Comparison of ENCODE assay signal across 16 cellular contexts in genomic region chr2:177740718-177741117, GRCh38.
"Had no signal": no experiment of that assay in that cellular context is flagged by ENCODE, and none has a peak within 500 bp of the region (broad histone marks: within the 10 kb centered on the region; RNA-seq: fewer than 3 reads in every experiment).

No MANE protein-coding gene starts in this region.

- H3K27me3 ChIP-seq: body of pancreas, suprapubic skin, upper lobe of left lung had no signal

- DNase-seq: activated naive CD4-positive, alpha-beta T cell treated with anti-CD3 and anti-CD28 coated beads, Interleukin-2, amount 50 U/mL, for 16 hours; activated T-cell treated with anti-CD3 and anti-CD28 coated beads, Interleukin-2, amount 50 U/mL, for 1 hour; amniotic stem cell; body of pancreas; central memory CD4-positive, alpha-beta T cell; effector CD4-positive, alpha-beta T cell; foreskin fibroblast; nephron progenitor cell; stimulated activated CD4-positive, alpha-beta T cell treated with anti-CD3 and anti-CD28 coated beads, Interleukin-12 subunit alpha, Interleukin-12 subunit beta, amount 100 ng/mL, for 4 hours; stimulated activated naive CD8-positive, alpha-beta T cell treated with anti-CD3 and anti-CD28 coated beads, Interleukin-15, Interleukin-2, amounts not matched to agents 100 U/mL and 50 U/mL, for 24 hours; T-helper 2 cell; upper lobe of left lung had no signal

- H3K36me3 Mint-ChIP-seq: memory B cell had no signal

- H3K4me3 ChIP-seq: body of pancreas, coronary artery, suprapubic skin, upper lobe of left lung had no signal

- H3K4me3 Mint-ChIP-seq: memory B cell, nephron progenitor cell had no signal

- H3K27ac ChIP-seq: body of pancreas, coronary artery, epithelial cell of prostate, suprapubic skin, upper lobe of left lung had no signal

- H3K9me3 Mint-ChIP-seq: memory B cell had no signal

- H3K36me3 ChIP-seq: suprapubic skin, upper lobe of left lung had no signal

- H3K4me1 Mint-ChIP-seq: memory B cell had no signal

- H3K4me1 ChIP-seq: body of pancreas, upper lobe of left lung had no signal

- H3K27ac Mint-ChIP-seq: memory B cell, nephron progenitor cell had no signal

- H3K9me3 ChIP-seq: body of pancreas, suprapubic skin, upper lobe of left lung had no signal
